Comparison of ENCODE assay signal across 18 cellular contexts in genomic region chr5:152329896-152330295, GRCh38.
DNase-seq lines count a peak whose midpoint lies in the region; ATAC-seq lines count a peak whose summit lies in the region.
"Had no signal": no experiment of that assay in that cellular context is flagged by ENCODE, and none has a peak within 500 bp of the region (broad histone marks: within the 10 kb centered on the region; RNA-seq: fewer than 3 reads in every experiment).

No MANE protein-coding gene starts in this region.

- H3K27ac Mint-ChIP-seq in activated naive CD4-positive, alpha-beta T cell treated with anti-CD3 and anti-CD28 coated beads, Interleukin-2, amount 10 ng/mL, durations not matched to agents 7 days and 5 days, result no peak overlapping the region
- H3K27ac Mint-ChIP-seq: CD14-positive monocyte, H9 had no signal

- no peak for ATAC-seq in HG02759 (IDR thresholded peaks at IDR 0.05; ENCODE audit: unreplicated experiment)
- ATAC-seq: HepG2, SK-N-SH treated with all-trans-retinoic acid at 6 μM for 48 hours had no signal

- no peaks in the 10 kb centered on the region for H3K36me3 Mint-ChIP-seq in activated naive CD4-positive, alpha-beta T cell treated with anti-CD3 and anti-CD28 coated beads, Interleukin-2, amount 10 ng/mL, durations not matched to agents 7 days and 5 days
- H3K36me3 Mint-ChIP-seq: CD14-positive monocyte had no signal

- peak; percentile 43 for DNase-seq in NCI-H2171 treated with DMSO at 0.1 percent for 48 hours (lab: John Stamatoyannopoulos, UW)
- DNase-seq in NCI-H2171 (lab: John Stamatoyannopoulos, UW), result no peak
- peak; percentile 72 for DNase-seq in NCI-H774 (lab: John Stamatoyannopoulos, UW)
- peak; percentile 9 for DNase-seq in cerebellum (ENCODE audit: low spot score)
- peak; percentile 28 for DNase-seq in pons (ENCODE audit: low spot score)
- DNase-seq in amygdala (lab: John Stamatoyannopoulos, UW), result no peak
- DNase-seq in activated naive CD4-positive, alpha-beta T cell treated with anti-CD3 and anti-CD28 coated beads, Interleukin-2, amount 10 ng/mL, durations not matched to agents 7 days and 5 days, result no peak
- DNase-seq: 8988T; DND-41; H9; KBM-7; NCI-H510A; NK-92 treated with Interleukin-12 subunit alpha and Interleukin-12 subunit beta, amount 100 ng/mL, for 24 hours; SIG-M5 had no signal

- H3K9me3 Mint-ChIP-seq in activated naive CD4-positive, alpha-beta T cell treated with anti-CD3 and anti-CD28 coated beads, Interleukin-2, amount 10 ng/mL, durations not matched to agents 7 days and 5 days, result no peaks in the 10 kb centered on the region

- no peak overlapping the region for H3K4me3 Mint-ChIP-seq in activated naive CD4-positive, alpha-beta T cell treated with anti-CD3 and anti-CD28 coated beads, Interleukin-2, amount 10 ng/mL, durations not matched to agents 7 days and 5 days
- H3K4me3 Mint-ChIP-seq: CD14-positive monocyte, H9 had no signal

- no peaks in the 10 kb centered on the region for H3K4me1 Mint-ChIP-seq in activated naive CD4-positive, alpha-beta T cell treated with anti-CD3 and anti-CD28 coated beads, Interleukin-2, amount 10 ng/mL, durations not matched to agents 7 days and 5 days
- H3K4me1 Mint-ChIP-seq: CD14-positive monocyte had no signal

- H3K27me3 Mint-ChIP-seq in activated naive CD4-positive, alpha-beta T cell treated with anti-CD3 and anti-CD28 coated beads, Interleukin-2, amount 10 ng/mL, durations not matched to agents 7 days and 5 days, result no peaks in the 10 kb centered on the region

- CTCF ChIA-PET in activated naive CD4-positive, alpha-beta T cell treated with anti-CD3 and anti-CD28 coated beads, Interleukin-2, amount 10 ng/mL, durations not matched to agents 7 days and 5 days (lab: Charles Lee), result no interaction called here

Comparison
In these comparisons a context has a peak if more than half of its experiments do, and no peak if none do; other contexts are left out.
1. DNase-seq: peak in NCI-H2171 treated with DMSO at 0.1 percent for 48 hours (single experiment), NCI-H774 (single experiment), cerebellum (single experiment) and pons (single experiment); none in NCI-H2171 (single experiment), amygdala (0 of 56) and activated naive CD4-positive, alpha-beta T cell treated with anti-CD3 and anti-CD28 coated beads, Interleukin-2, amount 10 ng/mL, durations not matched to agents 7 days and 5 days (single experiment).